16 cellular contexts compared by ENCODE assay signal in the genomic region with DNA sequence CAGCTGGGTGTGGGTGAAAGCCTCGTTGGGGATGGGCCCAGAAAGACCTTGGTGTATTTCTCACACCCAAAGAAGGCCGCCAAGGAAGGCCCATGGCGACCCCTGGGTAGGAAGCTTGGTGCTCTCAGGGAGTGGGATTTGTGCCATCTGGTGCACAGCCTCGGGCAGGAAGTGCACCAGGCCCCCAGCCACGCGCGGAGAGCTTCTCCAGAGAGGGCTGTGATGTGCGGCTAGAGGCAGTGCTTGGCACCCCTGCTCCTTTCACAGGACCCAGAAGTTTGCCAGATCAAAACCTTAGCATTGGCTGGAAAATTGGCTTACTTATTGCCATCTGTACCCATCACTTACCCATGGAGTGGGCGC.
DNase-seq lines count a peak whose midpoint lies in the region; ATAC-seq, FAIRE-seq and TF ChIP-seq lines count a peak whose summit lies in the region.
"Had no signal": no experiment of that assay in that cellular context is flagged by ENCODE, and none has a peak within 500 bp of the region (broad histone marks: within the 10 kb centered on the region; RNA-seq: fewer than 3 reads in every experiment).

No MANE protein-coding gene starts in this region.

- no peak overlapping the region for H2AFZ ChIP-seq in HepG2 (ENCODE audit: low read length)

- DNase-seq in HepG2 (ENCODE audit: low spot score), result no peak
- no peak for DNase-seq in right lobe of liver
- DNase-seq in NCI-H524 (lab: John Stamatoyannopoulos, UW), result peak; percentile 64 to 79
- DNase-seq in esophagus squamous epithelium (lab: John Stamatoyannopoulos, UW), result no peak
- no peak for DNase-seq in A673 (ENCODE audit: low spot score)
- no peak for DNase-seq in NCI-H2171 treated with DMSO at 0.1 percent for 48 hours (lab: John Stamatoyannopoulos, UW)
- DNase-seq: DMS79; HFFc6; KG1; NK-92 treated with Interleukin-12 subunit alpha and Interleukin-12 subunit beta, amount 100 ng/mL, for 24 hours; RPMI8226; SW 1271 had no signal

- no peaks in the 10 kb centered on the region for H4K20me1 ChIP-seq in HepG2 (ENCODE audit: insufficient read depth, low read length)

- TF ChIP-seq CTCF in HepG2 (CRISPR knock-in tag; IDR thresholded peaks at IDR 0.05) (no peak), right lobe of liver (IDR thresholded peaks at IDR 0.05) (no peak), esophagus squamous epithelium (IDR thresholded peaks at IDR 0.05) (no peak), A673 (conservative IDR thresholded peaks at IDR 0.05; ENCODE audit: low read depth, low read length) (no peak)

- H3K9ac ChIP-seq in HepG2 (ENCODE audit: insufficient read depth, low read depth, low read length), result no peak overlapping the region

- H3K27ac ChIP-seq in HepG2 (ENCODE audit: extremely low read length, insufficient read depth, low read length) (no peak overlapping the region), right lobe of liver (no peak overlapping the region), esophagus squamous epithelium (peak overlapping the region in 3 of 4 donors; percentile 14 to 73 (median 58)), A673 (ENCODE audit: low read depth, low read length, poor library complexity, severe bottlenecking) (no peak overlapping the region)
- H3K27ac ChIP-seq: ascending aorta, VCaP had no signal

- CTCF ChIA-PET in HepG2 (lab: Yijun Ruan, JAX; ENCODE audit: low intra/inter-chr PET ratio, low total read pairs), result no interaction called here
- CTCF ChIA-PET in A673 (lab: Charles Lee), result no interaction called here

- intact Hi-C loops in HepG2 (cut with micrococcal nuclease; ENCODE audit: unreplicated experiment), result no loop called here
- intact Hi-C loops in right lobe of liver (cut with DNase I), result no loop called here
- intact Hi-C loops in esophagus squamous epithelium (cut with DNase I), result no loop called here
- intact Hi-C loops in A673 (cut with micrococcal nuclease; ENCODE audit: unreplicated experiment), result no loop called here

- H3K27me3 ChIP-seq in HepG2 (ENCODE audit: control insufficient read depth in 1 of 2, insufficient read depth in 2 of 2, low read length in 2 of 2) (no peaks in the 10 kb centered on the region), right lobe of liver (no peaks in the 10 kb centered on the region), esophagus squamous epithelium (no peaks in the 10 kb centered on the region), A673 (replicated peaks; ENCODE audit: insufficient read depth, low read depth, low read length, poor library complexity) (no peaks in the 10 kb centered on the region)
- H3K27me3 ChIP-seq: ascending aorta had no signal

- TF ChIP-seq RAD21 in HepG2 (CRISPR knock-in tag; IDR thresholded peaks at IDR 0.05), result no peak

- in situ Hi-C loops in HepG2 (cut with HindIII; ENCODE audit: extremely low pct_ligation_motif_present, low pct_unique_long_range_greater_than_20kb), result no loop called here

- TF ChIP-seq EP300 in HepG2 (IDR thresholded peaks at IDR 0.05; ENCODE audit: low read depth in 2 of 2, low read length in 2 of 2) (no peak), HepG2 (CRISPR knock-in tag; IDR thresholded peaks at IDR 0.05; ENCODE audit: borderline replicate concordance) (no peak)

- H3K36me3 ChIP-seq in HepG2 (replicated peaks in 1 of 2; ENCODE audit: control insufficient read depth in 1 of 2, insufficient read depth in 2 of 2, low read length in 2 of 2) (peaks cover 0 to 3% of the 10 kb centered on the region in 2 experiments; a peak in 1 of 5 replicates), right lobe of liver (no peaks in the 10 kb centered on the region), esophagus squamous epithelium (peaks cover 0 to 37% (median 5%) of the 10 kb centered on the region in 3 donors), A673 (ENCODE audit: insufficient read depth, low read length, poor library complexity, severe bottlenecking) (no peaks in the 10 kb centered on the region)

- H3K4me3 ChIP-seq in HepG2 (replicated peaks in 1 of 3; ENCODE audit: insufficient read depth in 1 of 3, low read depth in 2 of 3, low read length in 3 of 3) (no peak overlapping the region), right lobe of liver (no peak overlapping the region), esophagus squamous epithelium (no peak overlapping the region), A673 (ENCODE audit: low read depth, low read length, poor library complexity, severe bottlenecking) (no peak overlapping the region)
- H3K4me3 ChIP-seq: ascending aorta had no signal

- BruUV-seq in HepG2 (replicated peaks; lab: Mats Ljungman, UMichigan) (no TSS peak), A673 (replicated peaks; lab: Mats Ljungman, UMichigan) (no TSS peak)

- TF ChIP-seq POLR2A in HepG2 (IDR thresholded peaks at IDR 0.05; ENCODE audit: insufficient read depth in 1 of 2, low read depth in 2 of 2, low read length in 2 of 2) (no peak), right lobe of liver (IDR thresholded peaks at IDR 0.05) (no peak), esophagus squamous epithelium (IDR thresholded peaks at IDR 0.05) (no peak)

- ATAC-seq in HepG2 (no peak), right lobe of liver (no peak), HG03439 (IDR thresholded peaks at IDR 0.05; ENCODE audit: unreplicated experiment) (no peak)

- no peaks in the 10 kb centered on the region for H3K79me2 ChIP-seq in HepG2 (ENCODE audit: insufficient read depth, low read length)

- POLR2A ChIA-PET in HepG2 (lab: Yijun Ruan, JAX) (no interaction called here), A673 (lab: Charles Lee; ENCODE audit: low non-redundant PET) (no interaction called here)

- no peaks in the 10 kb centered on the region for H3K9me3 ChIP-seq in HepG2 (ENCODE audit: low read length)
- no peaks in the 10 kb centered on the region for H3K9me3 ChIP-seq in right lobe of liver
- H3K9me3 ChIP-seq in esophagus squamous epithelium, result no peaks in the 10 kb centered on the region
- H3K9me3 ChIP-seq in A673 (ENCODE audit: low read depth, low read length, poor library complexity, severe bottlenecking), result no peaks in the 10 kb centered on the region
- H3K9me3 ChIP-seq: ascending aorta had no signal

- no peak overlapping the region for H3K4me2 ChIP-seq in HepG2 (ENCODE audit: low read depth, low read length)

- no peak for FAIRE-seq in HepG2 (lab: Jason Lieb, UNC)
- FAIRE-seq: endometrium had no signal

- WGBS in HepG2 (ENCODE audit: low lambda C conversion rate), result 93% methylated on average over 6 of the region's 9 CpGs
- no CpG with 5 or more reads among the region's 9 CpGs for WGBS in right lobe of liver (ENCODE audit: insufficient coverage, low coverage, low lambda C conversion rate, missing lambda C conversion rate)
- 95 to 100% methylated on average over 2 of the region's 9 CpGs for WGBS in esophagus squamous epithelium, 2 donors

- H3K4me1 ChIP-seq in HepG2 (ENCODE audit: insufficient read depth, low read length) (no peaks in the 10 kb centered on the region), right lobe of liver (no peaks in the 10 kb centered on the region), esophagus squamous epithelium (peaks cover 3 to 68% (median 32%) of the 10 kb centered on the region in 3 donors), A673 (ENCODE audit: insufficient read depth, low read length, poor library complexity, severe bottlenecking) (peaks cover 3% of the 10 kb centered on the region)

TF ChIP-seq in HepG2, 621 proteins besides CTCF, POLR2A, EP300 and RAD21:
- TF ChIP-seq, protein P1, sequence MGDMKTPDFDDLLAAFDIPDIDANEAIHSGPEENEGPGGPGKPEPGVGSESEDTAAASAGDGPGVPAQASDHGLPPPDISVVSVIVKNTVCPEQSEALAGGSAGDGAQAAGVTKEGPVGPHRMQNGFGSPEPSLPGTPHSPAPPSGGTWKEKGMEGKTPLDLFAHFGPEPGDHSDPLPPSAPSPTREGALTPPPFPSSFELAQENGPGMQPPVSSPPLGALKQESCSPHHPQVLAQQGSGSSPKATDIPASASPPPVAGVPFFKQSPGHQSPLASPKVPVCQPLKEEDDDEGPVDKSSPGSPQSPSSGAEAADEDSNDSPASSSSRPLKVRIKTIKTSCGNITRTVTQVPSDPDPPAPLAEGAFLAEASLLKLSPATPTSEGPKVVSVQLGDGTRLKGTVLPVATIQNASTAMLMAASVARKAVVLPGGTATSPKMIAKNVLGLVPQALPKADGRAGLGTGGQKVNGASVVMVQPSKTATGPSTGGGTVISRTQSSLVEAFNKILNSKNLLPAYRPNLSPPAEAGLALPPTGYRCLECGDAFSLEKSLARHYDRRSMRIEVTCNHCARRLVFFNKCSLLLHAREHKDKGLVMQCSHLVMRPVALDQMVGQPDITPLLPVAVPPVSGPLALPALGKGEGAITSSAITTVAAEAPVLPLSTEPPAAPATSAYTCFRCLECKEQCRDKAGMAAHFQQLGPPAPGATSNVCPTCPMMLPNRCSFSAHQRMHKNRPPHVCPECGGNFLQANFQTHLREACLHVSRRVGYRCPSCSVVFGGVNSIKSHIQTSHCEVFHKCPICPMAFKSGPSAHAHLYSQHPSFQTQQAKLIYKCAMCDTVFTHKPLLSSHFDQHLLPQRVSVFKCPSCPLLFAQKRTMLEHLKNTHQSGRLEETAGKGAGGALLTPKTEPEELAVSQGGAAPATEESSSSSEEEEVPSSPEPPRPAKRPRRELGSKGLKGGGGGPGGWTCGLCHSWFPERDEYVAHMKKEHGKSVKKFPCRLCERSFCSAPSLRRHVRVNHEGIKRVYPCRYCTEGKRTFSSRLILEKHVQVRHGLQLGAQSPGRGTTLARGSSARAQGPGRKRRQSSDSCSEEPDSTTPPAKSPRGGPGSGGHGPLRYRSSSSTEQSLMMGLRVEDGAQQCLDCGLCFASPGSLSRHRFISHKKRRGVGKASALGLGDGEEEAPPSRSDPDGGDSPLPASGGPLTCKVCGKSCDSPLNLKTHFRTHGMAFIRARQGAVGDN (CRISPR knock-in tag; IDR thresholded peaks at IDR 0.05), result peak; percentile 10; the same call in 1 of the 2 replicates
- TF ChIP-seq ZNF775 (CRISPR knock-in tag; IDR thresholded peaks at IDR 0.05; ENCODE audit: borderline replicate concordance), result no peak

Comparison
In these comparisons a context has a peak if more than half of its experiments do, and no peak if none do; other contexts are left out.
1. DNase-seq: peak in NCI-H524 (2 of 2); none in HepG2 (single experiment), right lobe of liver (0 of 3), esophagus squamous epithelium (single experiment), A673 (single experiment) and NCI-H2171 treated with DMSO at 0.1 percent for 48 hours (single experiment).
2. H3K27ac ChIP-seq: peak in esophagus squamous epithelium (3 of 4); none in HepG2 (single experiment), right lobe of liver (0 of 3) and A673 (single experiment).